Comparison of ENCODE assay signal across 1 cellular context in the genomic region with DNA sequence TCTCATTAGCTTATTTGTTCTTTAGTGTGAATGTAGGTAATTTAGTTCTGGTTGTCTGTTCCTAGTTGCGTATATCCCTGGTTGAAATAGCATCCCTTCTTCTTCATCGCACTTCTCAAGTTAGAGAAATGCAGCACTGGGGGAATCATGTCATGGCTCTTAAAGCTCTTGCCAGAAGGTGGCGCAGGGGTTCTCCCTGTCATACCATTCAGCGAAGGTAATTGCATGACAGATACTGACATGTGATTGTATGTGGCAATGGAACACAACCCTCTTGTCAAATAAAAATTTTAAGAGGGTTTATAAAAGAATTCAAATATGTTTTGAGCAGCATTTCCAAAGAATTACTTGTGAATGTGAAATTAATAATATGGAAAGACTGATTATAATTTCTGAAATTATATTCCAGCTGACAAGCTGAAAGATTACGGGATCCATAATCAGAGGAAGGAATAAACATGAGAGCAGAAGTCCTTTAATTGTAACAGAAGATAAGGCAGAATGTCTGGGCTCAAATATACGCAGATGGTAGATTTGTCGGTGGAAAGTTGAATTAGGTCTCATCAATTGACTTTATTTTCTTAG.
TF ChIP-seq lines count a peak whose summit lies in the region.

No MANE protein-coding gene starts in this region.

TF ChIP-seq in HepG2, 621 proteins besides CTCF, POLR2A, EP300 and RAD21 (continued from another document):
- TF ChIP-seq AGO1 (IDR thresholded peaks at IDR 0.05; ENCODE audit: low read depth, low read length, poor library complexity, severe bottlenecking): no peak
- no peak for TF ChIP-seq TP53 (CRISPR knock-in tag; conservative IDR thresholded peaks at IDR 0.05)
- TF ChIP-seq MTERF4 (CRISPR knock-in tag; IDR thresholded peaks at IDR 0.05): no peak
- TF ChIP-seq PHF21A (CRISPR knock-in tag; IDR thresholded peaks at IDR 0.05): no peak
- TF ChIP-seq CEBPB (IDR thresholded peaks at IDR 0.05; ENCODE audit: borderline replicate concordance, low read depth, low read length): peak; percentile 50; the same call in 1 of the 2 replicates
- no peak for TF ChIP-seq MAF1 (CRISPR knock-in tag; IDR thresholded peaks at IDR 0.05; ENCODE audit: borderline replicate concordance)
- no peak for TF ChIP-seq HMG20A (CRISPR knock-in tag; IDR thresholded peaks at IDR 0.05; ENCODE audit: borderline replicate concordance)
- no peak for TF ChIP-seq ZNF180 (CRISPR knock-in tag; IDR thresholded peaks at IDR 0.05; ENCODE audit: borderline replicate concordance, low read depth)
- TF ChIP-seq PHF20 (CRISPR knock-in tag; IDR thresholded peaks at IDR 0.05): no peak
- TF ChIP-seq KLF15 (CRISPR knock-in tag; IDR thresholded peaks at IDR 0.05; ENCODE audit: borderline replicate concordance): no peak
- no peak for TF ChIP-seq SPEN (CRISPR knock-in tag; IDR thresholded peaks at IDR 0.05; ENCODE audit: low read depth)
- no peak for TF ChIP-seq ZNF564 (CRISPR knock-in tag; IDR thresholded peaks at IDR 0.05)
- 0 out of 2 replicates have a peak, but pooled peaks have one; percentile 16 for TF ChIP-seq TFE3 (CRISPR knock-in tag; IDR thresholded peaks at IDR 0.05)
- no peak for TF ChIP-seq WIZ (CRISPR knock-in tag; IDR thresholded peaks at IDR 0.05)
- TF ChIP-seq STAG1 (CRISPR knock-in tag; IDR thresholded peaks at IDR 0.05): peak; percentile 66
- peak; percentile 22 for TF ChIP-seq TEAD3 (CRISPR knock-in tag; optimal IDR thresholded peaks at IDR 0.05; ENCODE audit: borderline replicate concordance)
- TF ChIP-seq NRL (CRISPR knock-in tag; IDR thresholded peaks at IDR 0.05; ENCODE audit: borderline replicate concordance): no peak
- TF ChIP-seq BCLAF1 (IDR thresholded peaks at IDR 0.05): no peak
- TF ChIP-seq SMC3 (IDR thresholded peaks at IDR 0.05; ENCODE audit: low read length): peak; percentile 83
- TF ChIP-seq SIN3A (IDR thresholded peaks at IDR 0.05; ENCODE audit: borderline replicate concordance, low read depth, low read length): no peak
- TF ChIP-seq FUBP1 (CRISPR knock-in tag; IDR thresholded peaks at IDR 0.05; ENCODE audit: borderline replicate concordance): no peak
- no peak for TF ChIP-seq POGK (CRISPR knock-in tag; conservative IDR thresholded peaks at IDR 0.05)
- TF ChIP-seq SIN3B (IDR thresholded peaks at IDR 0.05; ENCODE audit: low read length): no peak
- no peak for TF ChIP-seq ZBTB3 (CRISPR knock-in tag; IDR thresholded peaks at IDR 0.05; ENCODE audit: borderline replicate concordance, low read depth)
- TF ChIP-seq, protein P1, sequence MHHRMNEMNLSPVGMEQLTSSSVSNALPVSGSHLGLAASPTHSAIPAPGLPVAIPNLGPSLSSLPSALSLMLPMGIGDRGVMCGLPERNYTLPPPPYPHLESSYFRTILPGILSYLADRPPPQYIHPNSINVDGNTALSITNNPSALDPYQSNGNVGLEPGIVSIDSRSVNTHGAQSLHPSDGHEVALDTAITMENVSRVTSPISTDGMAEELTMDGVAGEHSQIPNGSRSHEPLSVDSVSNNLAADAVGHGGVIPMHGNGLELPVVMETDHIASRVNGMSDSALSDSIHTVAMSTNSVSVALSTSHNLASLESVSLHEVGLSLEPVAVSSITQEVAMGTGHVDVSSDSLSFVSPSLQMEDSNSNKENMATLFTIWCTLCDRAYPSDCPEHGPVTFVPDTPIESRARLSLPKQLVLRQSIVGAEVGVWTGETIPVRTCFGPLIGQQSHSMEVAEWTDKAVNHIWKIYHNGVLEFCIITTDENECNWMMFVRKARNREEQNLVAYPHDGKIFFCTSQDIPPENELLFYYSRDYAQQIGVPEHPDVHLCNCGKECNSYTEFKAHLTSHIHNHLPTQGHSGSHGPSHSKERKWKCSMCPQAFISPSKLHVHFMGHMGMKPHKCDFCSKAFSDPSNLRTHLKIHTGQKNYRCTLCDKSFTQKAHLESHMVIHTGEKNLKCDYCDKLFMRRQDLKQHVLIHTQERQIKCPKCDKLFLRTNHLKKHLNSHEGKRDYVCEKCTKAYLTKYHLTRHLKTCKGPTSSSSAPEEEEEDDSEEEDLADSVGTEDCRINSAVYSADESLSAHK (CRISPR knock-in tag; IDR thresholded peaks at IDR 0.05; ENCODE audit: borderline replicate concordance): no peak
- TF ChIP-seq ZC3H4 (CRISPR knock-in tag; IDR thresholded peaks at IDR 0.05; ENCODE audit: borderline replicate concordance): no peak
